ENCODE assay signal across 10 cellular contexts in genomic region chr1:38463074-38463473, GRCh38.
"Had no signal": no experiment of that assay in that cellular context is flagged by ENCODE, and none has a peak within 500 bp of the region (broad histone marks: within the 10 kb centered on the region; RNA-seq: fewer than 3 reads in every experiment).

No MANE protein-coding gene starts in this region.

- H3K4me2 ChIP-seq: KMS-11 had no signal

- H3K9me3 ChIP-seq: HAP-1 had no signal

- H3K27ac ChIP-seq: GM23248, HL-60, KMS-11 had no signal

- H3K4me1 ChIP-seq: HAP-1 had no signal

- H3K36me3 ChIP-seq: HAP-1 had no signal

- ATAC-seq: HCT116, HepG2 had no signal

- H3K27me3 Mint-ChIP-seq: IgD-negative memory B cell had no signal

- H3K9ac ChIP-seq: GM23248, KMS-11 had no signal

- H2AFZ ChIP-seq: GM23248 had no signal

- DNase-seq: GM23248, GOT3, H7, KBM-7 had no signal

- H3K4me3 ChIP-seq: GM23248, HAP-1 had no signal
